31 cellular contexts compared by ENCODE assay signal in the genomic region with DNA sequence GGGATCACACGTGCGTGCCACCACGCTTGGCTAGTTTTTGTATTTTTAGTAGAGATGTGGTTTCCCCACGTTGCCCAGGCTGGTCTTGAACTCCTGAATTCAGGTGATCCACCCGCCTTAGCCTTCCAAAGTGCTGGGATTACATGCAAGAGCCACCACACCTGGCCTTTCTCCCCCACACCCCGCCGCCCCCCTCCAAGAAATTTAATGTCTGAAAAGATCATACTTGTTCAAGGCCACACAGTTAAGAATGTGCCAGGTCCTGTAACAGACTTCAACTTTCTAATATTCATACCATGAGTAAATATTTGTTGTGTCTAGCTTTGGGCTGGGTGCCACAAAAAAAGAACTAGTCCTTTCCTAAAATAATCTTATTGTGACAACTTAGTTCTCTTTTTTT.
"Had no signal": no experiment of that assay in that cellular context is flagged by ENCODE, and none has a peak within 500 bp of the region (broad histone marks: within the 10 kb centered on the region; RNA-seq: fewer than 3 reads in every experiment).

No MANE protein-coding gene starts in this region.

- ATAC-seq: activated CD8-positive, alpha-beta memory T cell treated with anti-CD3 and anti-CD28 coated beads, Interleukin-2, amount 10 ng/mL, durations not matched to agents 7 days and 5 days; activated CD8-positive, alpha-beta T cell treated with anti-CD3 and anti-CD28 coated beads, Interleukin-2, amount 10 ng/mL, durations not matched to agents 7 days and 5 days; gastrocnemius medialis; left ventricle myocardium superior; stimulated activated effector memory CD8-positive, alpha-beta T cell treated with anti-CD3 and anti-CD28 coated beads, Interleukin-12 subunit alpha, Interleukin-12 subunit beta, amount 100 ng/mL, for 72 hours; upper lobe of right lung had no signal

- H3K4me3 Mint-ChIP-seq: activated CD4-positive, alpha-beta T cell treated with anti-CD3 and anti-CD28 coated beads, Interleukin-2, amount 10 ng/mL, durations not matched to agents 7 days and 5 days; activated CD8-positive, alpha-beta memory T cell treated with anti-CD3 and anti-CD28 coated beads, Interleukin-2, amount 10 ng/mL, durations not matched to agents 7 days and 5 days; activated CD8-positive, alpha-beta T cell treated with anti-CD3 and anti-CD28 coated beads, Interleukin-2, amount 10 ng/mL, durations not matched to agents 7 days and 5 days; activated naive CD4-positive, alpha-beta T cell treated with anti-CD3 and anti-CD28 coated beads for 36 hours; activated naive CD8-positive, alpha-beta T cell treated with anti-CD3 and anti-CD28 coated beads, Interleukin-2, amount 10 ng/mL, durations not matched to agents 7 days and 5 days; nephron progenitor cell; stimulated activated effector memory CD8-positive, alpha-beta T cell treated with anti-CD3 and anti-CD28 coated beads, Interleukin-12 subunit alpha, Interleukin-12 subunit beta, amount 100 ng/mL, for 72 hours; T-helper 1 cell treated with Interleukin-12 subunit alpha and Interleukin-12 subunit beta and Interleukin-4 antibody, amounts not matched to agents 30 μg/mL and 1 μg/mL, for 36 hours had no signal

- H3K27ac ChIP-seq: ascending aorta, brain microvascular endothelial cell, coronary artery, dorsolateral prefrontal cortex, gastrocnemius medialis, hepatocyte, neutrophil, prostate gland, sigmoid colon, stomach, thyroid gland, upper lobe of right lung, VCaP had no signal

- H3K4me1 ChIP-seq: ascending aorta, gastrocnemius medialis, prostate gland, sigmoid colon, thyroid gland, upper lobe of right lung had no signal

- H3K27me3 ChIP-seq: ascending aorta, brain microvascular endothelial cell, dorsolateral prefrontal cortex, gastrocnemius medialis, hepatocyte, neutrophil, sigmoid colon, stomach, thyroid gland, upper lobe of right lung had no signal

- H3K9me3 Mint-ChIP-seq: activated CD4-positive, alpha-beta T cell treated with anti-CD3 and anti-CD28 coated beads, Interleukin-2, amount 10 ng/mL, durations not matched to agents 7 days and 5 days; activated naive CD4-positive, alpha-beta T cell treated with anti-CD3 and anti-CD28 coated beads for 36 hours; activated naive CD8-positive, alpha-beta T cell treated with anti-CD3 and anti-CD28 coated beads, Interleukin-2, amount 10 ng/mL, durations not matched to agents 7 days and 5 days; nephron progenitor cell; stimulated activated effector memory CD8-positive, alpha-beta T cell treated with anti-CD3 and anti-CD28 coated beads, Interleukin-12 subunit alpha, Interleukin-12 subunit beta, amount 100 ng/mL, for 72 hours; T-helper 1 cell treated with Interleukin-12 subunit alpha and Interleukin-12 subunit beta and Interleukin-4 antibody, amounts not matched to agents 30 μg/mL and 1 μg/mL, for 36 hours had no signal

- H3K4me3 ChIP-seq: ascending aorta, coronary artery, dorsolateral prefrontal cortex, gastrocnemius medialis, hepatocyte, prostate gland, sigmoid colon, stomach, thyroid gland, upper lobe of right lung had no signal

- H3K9me3 ChIP-seq: ascending aorta, gastrocnemius medialis, neutrophil, prostate gland, sigmoid colon, stomach, thyroid gland, upper lobe of right lung had no signal

- H3K27me3 Mint-ChIP-seq: activated CD4-positive, alpha-beta T cell treated with anti-CD3 and anti-CD28 coated beads, Interleukin-2, amount 10 ng/mL, durations not matched to agents 7 days and 5 days; activated CD8-positive, alpha-beta memory T cell treated with anti-CD3 and anti-CD28 coated beads, Interleukin-2, amount 10 ng/mL, durations not matched to agents 7 days and 5 days; activated naive CD8-positive, alpha-beta T cell treated with anti-CD3 and anti-CD28 coated beads, Interleukin-2, amount 10 ng/mL, durations not matched to agents 7 days and 5 days had no signal

- H3K4me1 Mint-ChIP-seq: nephron progenitor cell had no signal

- H3K27ac Mint-ChIP-seq: activated CD4-positive, alpha-beta T cell treated with anti-CD3 and anti-CD28 coated beads, Interleukin-2, amount 10 ng/mL, durations not matched to agents 7 days and 5 days; activated CD8-positive, alpha-beta memory T cell treated with anti-CD3 and anti-CD28 coated beads, Interleukin-2, amount 10 ng/mL, durations not matched to agents 7 days and 5 days; activated CD8-positive, alpha-beta T cell treated with anti-CD3 and anti-CD28 coated beads, Interleukin-2, amount 10 ng/mL, durations not matched to agents 7 days and 5 days; activated naive CD4-positive, alpha-beta T cell treated with anti-CD3 and anti-CD28 coated beads for 36 hours; activated naive CD8-positive, alpha-beta T cell treated with anti-CD3 and anti-CD28 coated beads, Interleukin-2, amount 10 ng/mL, durations not matched to agents 7 days and 5 days; stimulated activated effector memory CD8-positive, alpha-beta T cell treated with anti-CD3 and anti-CD28 coated beads, Interleukin-12 subunit alpha, Interleukin-12 subunit beta, amount 100 ng/mL, for 72 hours; T-helper 1 cell treated with Interleukin-12 subunit alpha and Interleukin-12 subunit beta and Interleukin-4 antibody, amounts not matched to agents 30 μg/mL and 1 μg/mL, for 36 hours had no signal

- DNase-seq: activated CD4-positive, alpha-beta T cell treated with anti-CD3 and anti-CD28 coated beads for 1 hour; activated CD4-positive, alpha-beta T cell treated with anti-CD3 and anti-CD28 coated beads, Interleukin-2, amount 10 ng/mL, durations not matched to agents 7 days and 5 days; activated CD8-positive, alpha-beta memory T cell treated with anti-CD3 and anti-CD28 coated beads, Interleukin-2, amount 10 ng/mL, durations not matched to agents 7 days and 5 days; activated CD8-positive, alpha-beta T cell treated with anti-CD3 and anti-CD28 coated beads, Interleukin-2, amount 10 ng/mL, durations not matched to agents 7 days and 5 days; activated effector memory CD4-positive, alpha-beta T cell treated with Interleukin-2 at 50 U/mL for 16 hours; activated naive CD4-positive, alpha-beta T cell treated with anti-CD3 and anti-CD28 coated beads for 36 hours; brain microvascular endothelial cell; dorsolateral prefrontal cortex; effector memory CD4-positive, alpha-beta T cell; erythroblast; gastrocnemius medialis; islet precursor cell; left ventricle myocardium superior; nephron progenitor cell; retina; sigmoid colon; small intestine; stimulated activated CD4-positive, alpha-beta T cell treated with anti-CD3 and anti-CD28 coated beads, Interleukin-4, amount 100 ng/mL, for 24 hours; stomach; T-helper 9 cell; thyroid gland; upper lobe of right lung had no signal
